20 cellular contexts compared by ENCODE assay signal in genomic region chr18:8235916-8236315, GRCh38.
DNase-seq lines count a peak whose midpoint lies in the region; ATAC-seq and TF ChIP-seq lines count a peak whose summit lies in the region.
"Had no signal": no experiment of that assay in that cellular context is flagged by ENCODE, and none has a peak within 500 bp of the region (broad histone marks: within the 10 kb centered on the region; RNA-seq: fewer than 3 reads in every experiment).

No MANE protein-coding gene starts in this region.

- H3K4me1 ChIP-seq in endodermal cell (ENCODE audit: control insufficient read depth, insufficient read depth, low read length): peaks cover 7% of the 10 kb centered on the region
- H3K4me1 ChIP-seq: BLaER1, Caco-2 had no signal

- peak; percentile 17 to 85 (median 49) for DNase-seq in NCI-H1417 (lab: John Stamatoyannopoulos, UW)
- no peak for DNase-seq in NCI-H1417 treated with DMSO at 0.1 percent for 48 hours (lab: John Stamatoyannopoulos, UW)
- DNase-seq in NCI-H82 (lab: John Stamatoyannopoulos, UW): peak; percentile 6
- no peak for DNase-seq in NCI-H82 treated with DMSO at 0.1 percent for 48 hours (lab: John Stamatoyannopoulos, UW; ENCODE audit: unreplicated experiment)
- no peak for DNase-seq in endodermal cell
- no peak for DNase-seq in SKM-1 treated with dmso at 0.1 percent for 144 hours (lab: John Stamatoyannopoulos, UW; ENCODE audit: unreplicated experiment)
- DNase-seq in anterior cingulate cortex (lab: John Stamatoyannopoulos, UW): no peak
- DNase-seq: Caco-2; CD4-positive, CD25-positive, alpha-beta regulatory T cell; CD8-positive, alpha-beta T cell; DMS153; DND-41; GM23248; H9 had no signal

- no peak overlapping the region for H3K4me3 Mint-ChIP-seq in endodermal cell
- H3K4me3 Mint-ChIP-seq: B cell; CD4-positive, CD25-positive, alpha-beta regulatory T cell; CD8-positive, alpha-beta T cell; H9 had no signal

- H3K27me3 ChIP-seq in endodermal cell (ENCODE audit: control insufficient read depth, insufficient read depth, low read length, poor library complexity, severe bottlenecking): no peaks in the 10 kb centered on the region
- H3K27me3 ChIP-seq: BLaER1 had no signal

- peaks cover 40% of the 10 kb centered on the region for H3K4me1 Mint-ChIP-seq in endodermal cell
- H3K4me1 Mint-ChIP-seq: B cell; CD4-positive, CD25-positive, alpha-beta regulatory T cell had no signal

- peaks cover 49% of the 10 kb centered on the region for H3K9me3 ChIP-seq in endodermal cell (ENCODE audit: control insufficient read depth, low read length)
- H3K9me3 ChIP-seq: BLaER1, Caco-2 had no signal

- peaks cover 55% of the 10 kb centered on the region for H3K9me3 Mint-ChIP-seq in endodermal cell
- H3K9me3 Mint-ChIP-seq: CD8-positive, alpha-beta T cell had no signal

- no peak overlapping the region for H3K27ac Mint-ChIP-seq in endodermal cell
- H3K27ac Mint-ChIP-seq: B cell; CD4-positive, CD25-positive, alpha-beta regulatory T cell; CD8-positive, alpha-beta T cell; H9 had no signal

- peak overlapping the region; percentile 74 for H3K4me3 ChIP-seq in endodermal cell (ENCODE audit: low read length)
- H3K4me3 ChIP-seq: BLaER1, GM23248 had no signal

- ATAC-seq in HG03457 (IDR thresholded peaks at IDR 0.05; ENCODE audit: unreplicated experiment): no peak
- ATAC-seq: CD8-positive, alpha-beta T cell; HCT116 had no signal

- no peaks in the 10 kb centered on the region for H3K27me3 Mint-ChIP-seq in endodermal cell (ENCODE audit: insufficient read depth)
- H3K27me3 Mint-ChIP-seq: B cell; CD4-positive, CD25-positive, alpha-beta regulatory T cell had no signal

- TF ChIP-seq CTCF in endodermal cell (conservative IDR thresholded peaks at IDR 0.05): no peak

- no peak overlapping the region for H3K9ac ChIP-seq in endodermal cell (ENCODE audit: extremely low read depth, low read length, poor library complexity, severe bottlenecking)
- H3K9ac ChIP-seq: BLaER1, GM23248 had no signal

- peaks cover 32% of the 10 kb centered on the region for H3K36me3 ChIP-seq in endodermal cell (ENCODE audit: control insufficient read depth, insufficient read depth, low read length)
- H3K36me3 ChIP-seq: BLaER1 had no signal

- peaks cover 41% of the 10 kb centered on the region for H3K36me3 Mint-ChIP-seq in endodermal cell (ENCODE audit: low read depth)
- H3K36me3 Mint-ChIP-seq: CD4-positive, CD25-positive, alpha-beta regulatory T cell; CD8-positive, alpha-beta T cell had no signal

- 92% methylated on average over 1 to 3 of the region's 3 CpGs for WGBS in endodermal cell (ENCODE audit: insufficient coverage in 1 of 2, insufficient read length in 1 of 2), 2 experiments

- no peak overlapping the region for H3K27ac ChIP-seq in endodermal cell (ENCODE audit: low read depth, low read length)
- H3K27ac ChIP-seq: 22Rv1, BLaER1, C4-2B, GM23248 had no signal

Comparison
In these comparisons a context has a peak if more than half of its experiments do, and no peak if none do; other contexts are left out.
1. DNase-seq: peak in NCI-H1417 (3 of 3) and NCI-H82 (single experiment); none in NCI-H1417 treated with DMSO at 0.1 percent for 48 hours (single experiment), NCI-H82 treated with DMSO at 0.1 percent for 48 hours (single experiment), endodermal cell (single experiment), SKM-1 treated with dmso at 0.1 percent for 144 hours (single experiment) and anterior cingulate cortex (0 of 58).